In genomic region chr6:32037136-32037535, GRCh38 we compare ENCODE assay signal across 1 cellular context.
TF ChIP-seq lines count a peak whose summit lies in the region.

No MANE protein-coding gene starts in this region.

TF ChIP-seq in HepG2, 621 proteins besides CTCF, POLR2A, EP300 and RAD21:
- TF ChIP-seq PATZ1 (CRISPR knock-in tag; IDR thresholded peaks at IDR 0.05) (0 out of 2 replicates have a peak, but pooled peaks have one; percentile 27), HNF4A (CRISPR knock-in tag; IDR thresholded peaks at IDR 0.05) (peak; percentile 62)
